Comparison of ENCODE assay signal across 22 cellular contexts in the genomic region with DNA sequence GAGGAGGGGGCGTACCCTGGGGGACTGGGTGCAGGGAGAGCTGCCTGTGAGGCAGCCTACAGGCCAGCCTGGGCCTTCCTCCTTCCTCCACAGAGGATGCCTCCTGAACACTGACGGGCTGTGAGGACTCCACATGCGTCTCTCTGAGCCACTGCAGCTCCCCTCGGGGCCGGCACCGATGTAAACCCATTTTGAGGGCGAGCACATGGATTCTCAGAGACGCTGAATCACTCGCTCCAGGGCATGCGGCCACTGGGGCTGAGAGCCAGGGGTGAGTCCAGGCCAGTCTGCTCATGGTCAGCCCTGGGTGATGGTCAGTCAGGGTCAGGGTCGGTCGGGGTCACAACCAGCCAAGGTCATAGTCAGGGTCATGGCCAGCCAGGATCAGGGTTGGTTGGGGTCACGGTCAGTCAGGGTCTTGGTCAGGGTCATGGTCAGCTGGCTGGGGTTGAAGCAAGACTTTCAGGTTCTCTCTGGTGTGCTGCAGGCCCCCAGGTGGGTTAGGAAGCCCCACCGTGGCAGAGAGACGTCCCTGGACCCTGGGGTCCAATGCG. TPM values are rescaled to one million over a fixed set of nuclear protein-coding genes. Genes with fewer than 3 reads are reported as not detected.
DNase-seq lines count a peak whose midpoint lies in the region; ATAC-seq, FAIRE-seq and TF ChIP-seq lines count a peak whose summit lies in the region.
"Had no signal": no experiment of that assay in that cellular context is flagged by ENCODE, and none has a peak within 500 bp of the region (broad histone marks: within the 10 kb centered on the region; RNA-seq: fewer than 3 reads in every experiment).

No MANE protein-coding gene starts in this region.

- H2BK15ac ChIP-seq in neuronal stem cell (ENCODE audit: low read length): no peak overlapping the region

- POLR2A ChIA-PET in K562 (lab: Yijun Ruan, JAX): interaction anchor here (1.3 kb wide), 1 partner anchor 24 kb away, joined by 3 read pairs; no protein-coding TSS in a partner anchor
- POLR2A ChIA-PET in activated CD4-positive, alpha-beta memory T cell treated with anti-CD3 and anti-CD28 coated beads, Interleukin-2, amount 10 ng/mL, durations not matched to agents 7 days and 5 days (lab: Charles Lee): no interaction called here

- H4K20me1 ChIP-seq in K562 (replicated peaks; ENCODE audit: control insufficient read depth, insufficient read depth, low read length): no peaks in the 10 kb centered on the region; the same call in 1 of the 2 replicates

- no peak overlapping the region for H2BK12ac ChIP-seq in neuronal stem cell (ENCODE audit: low read length)

- peaks cover 31% of the 10 kb centered on the region for H3K27me3 Mint-ChIP-seq in nephron progenitor cell (ENCODE audit: low read depth, poor library complexity)
- H3K27me3 Mint-ChIP-seq in activated CD4-positive, alpha-beta memory T cell treated with anti-CD3 and anti-CD28 coated beads, Interleukin-2, amount 10 ng/mL, durations not matched to agents 7 days and 5 days: no peaks in the 10 kb centered on the region

- H3K4me1 ChIP-seq in K562 (replicated peaks in 1 of 2; ENCODE audit: control insufficient read depth in 2 of 2, insufficient read depth in 2 of 2, low read length in 2 of 2) (peaks cover 9 to 46% of the 10 kb centered on the region in 2 experiments; a peak in 4 of 5 replicates), neuronal stem cell (ENCODE audit: control insufficient read depth in 2 of 2, insufficient read depth in 1 of 2, low read depth in 1 of 2, low read length in 2 of 2) (no peaks in the 10 kb centered on the region)

- no peak overlapping the region for H2BK5ac ChIP-seq in neuronal stem cell (ENCODE audit: low read length)

- no peak for TF ChIP-seq RAD21 in K562 (CRISPR knock-in tag; conservative IDR thresholded peaks at IDR 0.05 in 1 of 2, IDR thresholded peaks at IDR 0.05 in 1 of 2)

- TF ChIP-seq POLR2A in K562 (conservative IDR thresholded peaks at IDR 0.05): no peak

- H3K9ac ChIP-seq in K562 (ENCODE audit: insufficient read depth in 1 of 2, low read depth in 2 of 2, low read length in 2 of 2) (peak overlapping the region in 1 of 2 experiments; percentile 55; a peak in 1 of 4 replicates), neuronal stem cell (ENCODE audit: low read depth, low read length, poor library complexity) (no peak overlapping the region)

- CTCF ChIA-PET in K562 (lab: Yijun Ruan, JAX; ENCODE audit: low intra/inter-chr PET ratio): no interaction called here
- CTCF ChIA-PET in activated CD4-positive, alpha-beta memory T cell treated with anti-CD3 and anti-CD28 coated beads, Interleukin-2, amount 10 ng/mL, durations not matched to agents 7 days and 5 days (lab: Charles Lee): no interaction called here

- peak overlapping the region; percentile 65 for H3K23ac ChIP-seq in neuronal stem cell (ENCODE audit: low read depth, low read length, poor library complexity)

- no peaks in the 10 kb centered on the region for H3K79me2 ChIP-seq in K562 (ENCODE audit: control insufficient read depth, insufficient read depth, low read length)

- TF ChIP-seq CTCF in K562 (IDR thresholded peaks at IDR 0.05 in 2 of 3, conservative IDR thresholded peaks at IDR 0.05 in 1 of 3; ENCODE audit: insufficient read depth in 2 of 3, low read depth in 1 of 3, low read length in 3 of 3) (no peak), nephron progenitor cell (IDR thresholded peaks at IDR 0.05) (no peak)

- TF ChIP-seq EP300 in K562 (IDR thresholded peaks at IDR 0.05; ENCODE audit: low read length): no peak

- in situ Hi-C loops in K562 (cut with MboI): no loop called here

- H2AK5ac ChIP-seq in neuronal stem cell (ENCODE audit: low read depth, low read length): peak overlapping the region; percentile 75

- no peak overlapping the region for H3K4me2 ChIP-seq in K562 (ENCODE audit: insufficient read depth, low read length)
- no peak overlapping the region for H3K4me2 ChIP-seq in neuronal stem cell (ENCODE audit: insufficient read depth, low read length, poor library complexity, severe bottlenecking)
- H3K4me2 ChIP-seq: GM23338 had no signal

- 12% methylated on average over 14 of the region's 16 CpGs for WGBS in K562 (ENCODE audit: insufficient coverage, low coverage, missing lambda C conversion rate)
- no CpG with 5 or more reads among the region's 16 CpGs for WGBS in neuronal stem cell (ENCODE audit: extremely low coverage in 2 of 2, insufficient read length in 2 of 2, insufficient replicate concordance in 1 of 2), 2 donors

- H3K27ac Mint-ChIP-seq in nephron progenitor cell: no peak overlapping the region
- H3K27ac Mint-ChIP-seq in activated CD4-positive, alpha-beta memory T cell treated with anti-CD3 and anti-CD28 coated beads, Interleukin-2, amount 10 ng/mL, durations not matched to agents 7 days and 5 days: no peak overlapping the region
- H3K27ac Mint-ChIP-seq: CD4-positive, alpha-beta T cell; GM23338; HFFc6 had no signal

- H4K91ac ChIP-seq in neuronal stem cell (ENCODE audit: low read depth, low read length, poor library complexity): no peak overlapping the region

- H3K4me3 ChIP-seq in K562 (no peak overlapping the region), neuronal stem cell (ENCODE audit: low read length in 2 of 2) (no peak overlapping the region)
- H3K4me3 ChIP-seq: GM23338 had no signal

- no peak overlapping the region for H4K8ac ChIP-seq in neuronal stem cell (ENCODE audit: low read depth, low read length)

- H3K27me3 ChIP-seq in K562 (ENCODE audit: control insufficient read depth in 2 of 2, insufficient read depth in 2 of 2, low read length in 2 of 2): peaks cover 15 to 42% of the 10 kb centered on the region in 2 experiments; a peak in 4 of 5 replicates
- peaks cover 0 to 55% (median 0%) of the 10 kb centered on the region in 3 experiments for H3K27me3 ChIP-seq in neuronal stem cell (ENCODE audit: control insufficient read depth in 3 of 3, insufficient read depth in 3 of 3, low read depth in 1 of 3, low read length in 3 of 3)

- no peaks in the 10 kb centered on the region for H3K36me3 Mint-ChIP-seq in nephron progenitor cell (ENCODE audit: low read depth)
- H3K36me3 Mint-ChIP-seq in activated CD4-positive, alpha-beta memory T cell treated with anti-CD3 and anti-CD28 coated beads, Interleukin-2, amount 10 ng/mL, durations not matched to agents 7 days and 5 days (ENCODE audit: low read depth): no peaks in the 10 kb centered on the region

- peak; percentile 12; the same call in 1 of the 3 replicates for ATAC-seq in K562
- ATAC-seq: GM23338, HCT116 had no signal

- H3K9me1 ChIP-seq in K562 (ENCODE audit: control insufficient read depth, insufficient read depth, low read length): no peaks in the 10 kb centered on the region

- FAIRE-seq in HTR-8/SVneo (lab: Jason Lieb, UNC) (peak; percentile 90), K562 (lab: Jason Lieb, UNC) (no peak)
- FAIRE-seq: A204.1, D721Med had no signal

- H2AFZ ChIP-seq in K562 (ENCODE audit: low read depth, low read length): no peak overlapping the region
- H2AFZ ChIP-seq in neuronal stem cell (ENCODE audit: low read length): no peak overlapping the region
- H2AFZ ChIP-seq: GM23338 had no signal

- peaks cover 23% of the 10 kb centered on the region for H3K4me1 Mint-ChIP-seq in nephron progenitor cell
- no peaks in the 10 kb centered on the region for H3K4me1 Mint-ChIP-seq in activated CD4-positive, alpha-beta memory T cell treated with anti-CD3 and anti-CD28 coated beads, Interleukin-2, amount 10 ng/mL, durations not matched to agents 7 days and 5 days
- H3K4me1 Mint-ChIP-seq: GM23338 had no signal

- BruUV-seq in K562 (replicated peaks; lab: Mats Ljungman, UMichigan): no TSS peak

- H3K4me3 Mint-ChIP-seq in nephron progenitor cell: no peak overlapping the region
- H3K4me3 Mint-ChIP-seq in activated CD4-positive, alpha-beta memory T cell treated with anti-CD3 and anti-CD28 coated beads, Interleukin-2, amount 10 ng/mL, durations not matched to agents 7 days and 5 days: no peak overlapping the region
- H3K4me3 Mint-ChIP-seq: CD4-positive, alpha-beta T cell; GM23338; HFFc6 had no signal

- H3K4ac ChIP-seq in neuronal stem cell (ENCODE audit: low read length): no peak overlapping the region

- DNase-seq in EL (peak; percentile 35), HTR-8/SVneo (ENCODE audit: insufficient read length, low spot score) (no peak), K562 (ENCODE audit: extremely low read depth in 1 of 4, low spot score in 3 of 4) (no peak), neuronal stem cell (ENCODE audit: low spot score) (no peak), nephron progenitor cell (no peak), OCI-M2 (lab: John Stamatoyannopoulos, UW; ENCODE audit: unreplicated experiment) (no peak)
- no peak for DNase-seq in activated CD4-positive, alpha-beta memory T cell treated with anti-CD3 and anti-CD28 coated beads, Interleukin-2, amount 10 ng/mL, durations not matched to agents 7 days and 5 days
- DNase-seq: ACHN; AML-193; Caco-2; CD4-positive, alpha-beta T cell; GF-D8; H7; HFFc6; IMR-90; KG1 had no signal

- intact Hi-C loops in K562 (cut with micrococcal nuclease): no loop called here

- H3K79me1 ChIP-seq in neuronal stem cell (ENCODE audit: low read depth, low read length): no peaks in the 10 kb centered on the region

- H3K27ac ChIP-seq in K562 (ENCODE audit: extremely low read depth, low read depth, low read length) (no peak overlapping the region), neuronal stem cell (replicated peaks; ENCODE audit: low read length) (no peak overlapping the region)
- H3K27ac ChIP-seq: C4-2B had no signal

- peak overlapping the region; percentile 11 for H3K18ac ChIP-seq in neuronal stem cell (ENCODE audit: low read length)

- H3K9me3 ChIP-seq in K562 (replicated peaks; ENCODE audit: control insufficient read depth, insufficient read depth, low read depth, low read length) (no peaks in the 10 kb centered on the region), neuronal stem cell (replicated peaks in 1 of 2; ENCODE audit: control insufficient read depth in 2 of 2, insufficient read depth in 1 of 2, low read depth in 1 of 2, low read length in 2 of 2) (peaks cover 0 to 2% of the 10 kb centered on the region in 2 donors)
- H3K9me3 ChIP-seq: Caco-2 had no signal

- H2BK120ac ChIP-seq in neuronal stem cell (ENCODE audit: low read depth, low read length): peak overlapping the region; percentile 61

- H3K9me3 Mint-ChIP-seq in nephron progenitor cell: peaks cover under 1% of the 10 kb centered on the region
- H3K9me3 Mint-ChIP-seq in activated CD4-positive, alpha-beta memory T cell treated with anti-CD3 and anti-CD28 coated beads, Interleukin-2, amount 10 ng/mL, durations not matched to agents 7 days and 5 days: no peaks in the 10 kb centered on the region
- H3K9me3 Mint-ChIP-seq: CD4-positive, alpha-beta T cell; GM23338; HFFc6 had no signal

- H3K14ac ChIP-seq in neuronal stem cell (ENCODE audit: low read length): peak overlapping the region; percentile 56

- H3K36me3 ChIP-seq in K562 (ENCODE audit: control insufficient read depth, insufficient read depth, low read length) (no peaks in the 10 kb centered on the region), neuronal stem cell (replicated peaks in 1 of 2; ENCODE audit: control insufficient read depth in 2 of 2, insufficient read depth in 2 of 2, low read length in 2 of 2) (no peaks in the 10 kb centered on the region)

RNA-seq across cellular contexts. Expression of a gene that starts 14.7 kb away (rescaled TPM):
- total RNA-seq in K562 (2011; cell fraction: chromatin; rRNA removed; ENCODE audit: low replicate concordance): not detected in 2 replicates
- total RNA-seq in K562 (2011; cell fraction: nucleolus; rRNA removed): not detected in 2 replicates
- total RNA-seq in K562 (2011; cell fraction: nucleoplasm; rRNA removed): not detected in 2 replicates
- total RNA-seq in K562 (2014; rRNA removed) (not detected in 2 replicates), K562 (2014; rRNA removed; fragmentation: Illumina TruSeq; extraction: Trizol) (not detected in 2 replicates), K562 (2015; rRNA removed; fragmentation: Illumina TruSeq; extraction: Trizol) (not detected in 2 replicates), K562 (2021) (not detected in 2 replicates)
- polyA plus RNA-seq in K562 (2011; rRNA removed) (not detected in 2 replicates), K562 (2014; fragmentation: Illumina TruSeq; extraction: Trizol) (not detected in 2 replicates), K562 (2014; fragmentation: Nextera tagmentation; extraction: Ambion mirVana) (not detected), K562 (2014; rRNA removed) (not detected in 2 replicates)
- 0.04 TPM in 1 of 2 replicates, not detected in the other for polyA plus RNA-seq in K562 (2011; cell fraction: cytosol; rRNA removed)
- polyA plus RNA-seq in K562 (2011; cell fraction: nucleus; rRNA removed): 0.09 TPM in 1 of 2 replicates, not detected in the other
- not detected in 2 replicates for polyA plus RNA-seq in K562 (2012)
- not detected in 2 replicates for polyA minus RNA-seq in K562 (2011; rRNA and poly(A)+ RNA removed)
- not detected in 2 replicates for polyA minus RNA-seq in K562 (2011; cell fraction: cytosol; rRNA and poly(A)+ RNA removed)
- not detected in 2 replicates for polyA minus RNA-seq in K562 (2011; cell fraction: nucleus; rRNA and poly(A)+ RNA removed)
- not detected for polyA plus RNA-seq in neuronal stem cell (2013, experiment 1 of 2)
- polyA plus RNA-seq in neuronal stem cell (2013, experiment 2 of 2): not detected
- not detected for total RNA-seq in activated CD4-positive, alpha-beta memory T cell treated with anti-CD3 and anti-CD28 coated beads, Interleukin-2, amount 10 ng/mL, durations not matched to agents 7 days and 5 days
- total RNA-seq: CD4-positive, alpha-beta T cell; H7; HFFc6; IMR-90 had no signal
- polyA plus RNA-seq: BJ, IMR-90 had no signal

RNA-seq across cellular contexts. Expression of a gene that starts 33.7 kb away (rescaled TPM):
- total RNA-seq in K562 (2011; cell fraction: chromatin; rRNA removed; ENCODE audit: low replicate concordance): 0.40 and 1.3 TPM in 2 replicates
- 0.66 and 0.67 TPM in 2 replicates for total RNA-seq in K562 (2011; cell fraction: nucleolus; rRNA removed)
- 0.29 and 0.46 TPM in 2 replicates for total RNA-seq in K562 (2011; cell fraction: nucleoplasm; rRNA removed)
- total RNA-seq in K562 (2014; rRNA removed) (0.18 and 0.45 TPM in 2 replicates), K562 (2014; rRNA removed; fragmentation: Illumina TruSeq; extraction: Trizol) (0.06 TPM in 1 of 2 replicates, not detected in the other), K562 (2015; rRNA removed; fragmentation: Illumina TruSeq; extraction: Trizol) (0.08 and 0.22 TPM in 2 replicates), K562 (2021) (0.49 TPM in 2 replicates)
- polyA plus RNA-seq in K562 (2011; rRNA removed) (0.57 and 0.68 TPM in 2 replicates), K562 (2014; fragmentation: Illumina TruSeq; extraction: Trizol) (0.09 and 0.11 TPM in 2 replicates), K562 (2014; fragmentation: Nextera tagmentation; extraction: Ambion mirVana) (not detected), K562 (2014; rRNA removed) (0.16 and 0.34 TPM in 2 replicates)
- polyA plus RNA-seq in K562 (2011; cell fraction: cytosol; rRNA removed): 0.68 and 2.4 TPM in 2 replicates
- 1.4 and 2.7 TPM in 2 replicates for polyA plus RNA-seq in K562 (2011; cell fraction: nucleus; rRNA removed)
- 0.43 and 0.44 TPM in 2 replicates for polyA plus RNA-seq in K562 (2012)
- 0.12 and 0.39 TPM in 2 replicates for polyA minus RNA-seq in K562 (2011; rRNA and poly(A)+ RNA removed)
- polyA minus RNA-seq in K562 (2011; cell fraction: cytosol; rRNA and poly(A)+ RNA removed): 0.86 and 1.5 TPM in 2 replicates
- 0.67 TPM in 2 replicates for polyA minus RNA-seq in K562 (2011; cell fraction: nucleus; rRNA and poly(A)+ RNA removed)
- 0.08 TPM for polyA plus RNA-seq in neuronal stem cell (2013, experiment 1 of 2)
- 0.11 TPM for polyA plus RNA-seq in neuronal stem cell (2013, experiment 2 of 2)
- total RNA-seq in activated CD4-positive, alpha-beta memory T cell treated with anti-CD3 and anti-CD28 coated beads, Interleukin-2, amount 10 ng/mL, durations not matched to agents 7 days and 5 days: not detected
- total RNA-seq: CD4-positive, alpha-beta T cell; HFFc6; IMR-90 had no signal
- polyA plus RNA-seq: BJ, IMR-90 had no signal

RNA-seq across cellular contexts. Expression of a gene that starts 35.0 kb away (rescaled TPM):
- 3.6 and 7.1 TPM in 2 replicates for total RNA-seq in K562 (2011; cell fraction: chromatin; rRNA removed; ENCODE audit: low replicate concordance)
- total RNA-seq in K562 (2011; cell fraction: nucleolus; rRNA removed): 3.0 and 3.3 TPM in 2 replicates
- 2.5 and 3.0 TPM in 2 replicates for total RNA-seq in K562 (2011; cell fraction: nucleoplasm; rRNA removed)
- total RNA-seq in K562 (2014; rRNA removed) (1.2 and 2.0 TPM in 2 replicates), K562 (2014; rRNA removed; fragmentation: Illumina TruSeq; extraction: Trizol) (0.93 and 1.3 TPM in 2 replicates), K562 (2015; rRNA removed; fragmentation: Illumina TruSeq; extraction: Trizol) (1.4 and 1.6 TPM in 2 replicates), K562 (2021) (3.7 and 4.2 TPM in 2 replicates)
- polyA plus RNA-seq in K562 (2011; rRNA removed) (2.2 and 2.5 TPM in 2 replicates), K562 (2014; fragmentation: Illumina TruSeq; extraction: Trizol) (2.7 and 3.2 TPM in 2 replicates), K562 (2014; fragmentation: Nextera tagmentation; extraction: Ambion mirVana) (under 1 TPM; 0.46 to 0.72 TPM), K562 (2014; rRNA removed) (2.1 and 2.2 TPM in 2 replicates)
- 2.6 and 3.8 TPM in 2 replicates for polyA plus RNA-seq in K562 (2011; cell fraction: cytosol; rRNA removed)
- polyA plus RNA-seq in K562 (2011; cell fraction: nucleus; rRNA removed): 5.3 and 9.0 TPM in 2 replicates
- 3.9 and 7.7 TPM in 2 replicates for polyA plus RNA-seq in K562 (2012)
- 1.1 and 1.7 TPM in 2 replicates for polyA minus RNA-seq in K562 (2011; rRNA and poly(A)+ RNA removed)
- polyA minus RNA-seq in K562 (2011; cell fraction: cytosol; rRNA and poly(A)+ RNA removed): 5.1 and 5.4 TPM in 2 replicates
- 1.6 and 1.7 TPM in 2 replicates for polyA minus RNA-seq in K562 (2011; cell fraction: nucleus; rRNA and poly(A)+ RNA removed)
- 15.0 TPM for polyA plus RNA-seq in neuronal stem cell (2013, experiment 1 of 2)
- polyA plus RNA-seq in neuronal stem cell (2013, experiment 2 of 2): 14.9 TPM
- 10 to 100 TPM; 13.2 to 13.7 TPM for total RNA-seq in activated CD4-positive, alpha-beta memory T cell treated with anti-CD3 and anti-CD28 coated beads, Interleukin-2, amount 10 ng/mL, durations not matched to agents 7 days and 5 days

RNA-seq across cellular contexts. Expression of a gene that starts 55.2 kb away (rescaled TPM):
- 256 and 439 TPM in 2 replicates for total RNA-seq in K562 (2011; cell fraction: chromatin; rRNA removed; ENCODE audit: low replicate concordance)
- total RNA-seq in K562 (2011; cell fraction: nucleolus; rRNA removed): 1,390 and 1,394 TPM in 2 replicates
- total RNA-seq in K562 (2011; cell fraction: nucleoplasm; rRNA removed): 1,168 and 2,200 TPM in 2 replicates
- total RNA-seq in K562 (2014; rRNA removed): 1,801 and 2,504 TPM in 2 replicates
- total RNA-seq in K562 (2014; rRNA removed; fragmentation: Illumina TruSeq; extraction: Trizol): 1,196 and 1,380 TPM in 2 replicates
- total RNA-seq in K562 (2015; rRNA removed; fragmentation: Illumina TruSeq; extraction: Trizol): 1,567 and 1,716 TPM in 2 replicates
- 3,091 and 3,491 TPM in 2 replicates for total RNA-seq in K562 (2021)
- 5,647 and 7,256 TPM in 2 replicates for polyA plus RNA-seq in K562 (2011; rRNA removed)
- 8,200 and 10,658 TPM in 2 replicates for polyA plus RNA-seq in K562 (2011; cell fraction: cytosol; rRNA removed)
- polyA plus RNA-seq in K562 (2011; cell fraction: nucleus; rRNA removed): 3,206 and 5,803 TPM in 2 replicates
- 4,519 and 5,994 TPM in 2 replicates for polyA plus RNA-seq in K562 (2012)
- polyA plus RNA-seq in K562 (2014; fragmentation: Illumina TruSeq; extraction: Trizol): 1,908 and 2,386 TPM in 2 replicates
- 1,000 to 10,000 TPM; 3,588 to 3,968 TPM for polyA plus RNA-seq in K562 (2014; fragmentation: Nextera tagmentation; extraction: Ambion mirVana)
- polyA plus RNA-seq in K562 (2014; rRNA removed): 3,958 and 4,439 TPM in 2 replicates
- polyA minus RNA-seq in K562 (2011; rRNA and poly(A)+ RNA removed): 1,429 and 1,744 TPM in 2 replicates
- polyA minus RNA-seq in K562 (2011; cell fraction: cytosol; rRNA and poly(A)+ RNA removed): 755 and 891 TPM in 2 replicates
- polyA minus RNA-seq in K562 (2011; cell fraction: nucleus; rRNA and poly(A)+ RNA removed): 430 and 792 TPM in 2 replicates
- 3,158 TPM for polyA plus RNA-seq in neuronal stem cell (2013, experiment 1 of 2)
- 3,117 TPM for polyA plus RNA-seq in neuronal stem cell (2013, experiment 2 of 2)
- total RNA-seq in activated CD4-positive, alpha-beta memory T cell treated with anti-CD3 and anti-CD28 coated beads, Interleukin-2, amount 10 ng/mL, durations not matched to agents 7 days and 5 days: 1,000 to 10,000 TPM; 1,751 to 1,764 TPM
